Comparison of ENCODE assay signal across 1 cellular context in genomic region chr2:63840785-63841253, GRCh38.
TF ChIP-seq lines count a peak whose summit lies in the region.

No MANE protein-coding gene starts in this region.

TF ChIP-seq in K562, 482 proteins besides CTCF, POLR2A, EP300 and RAD21 (continued from another document and continues in another):
- peak; percentile 41; the same call in 1 of the 2 replicates for TF ChIP-seq CEBPZ (IDR thresholded peaks at IDR 0.05; ENCODE audit: borderline replicate concordance, low read depth, low read length)
- no peak for TF ChIP-seq ZZZ3 (IDR thresholded peaks at IDR 0.05)
- no peak for TF ChIP-seq BCL6 (CRISPR knock-in tag; IDR thresholded peaks at IDR 0.05)
- TF ChIP-seq CHD7 (IDR thresholded peaks at IDR 0.05; ENCODE audit: low read depth, low read length), result no peak
- no peak for TF ChIP-seq ZNF431 (CRISPR knock-in tag; IDR thresholded peaks at IDR 0.05)
- TF ChIP-seq FOXP1 (CRISPR knock-in tag; IDR thresholded peaks at IDR 0.05), result no peak
- no peak for TF ChIP-seq ZC3H8 (IDR thresholded peaks at IDR 0.05)
- peak; percentile 100 for TF ChIP-seq PKNOX1 (IDR thresholded peaks at IDR 0.05)
- TF ChIP-seq ZNF121 (CRISPR knock-in tag; conservative IDR thresholded peaks at IDR 0.05), result no peak
- no peak for TF ChIP-seq FOXJ2 (tag; IDR thresholded peaks at IDR 0.05)
- TF ChIP-seq ZHX1 (conservative IDR thresholded peaks at IDR 0.05; ENCODE audit: low read length), result peak; percentile 71; the same call in 1 of the 2 replicates
- peak; percentile 90 for TF ChIP-seq VEZF1 (CRISPR knock-in tag; IDR thresholded peaks at IDR 0.05)
- peak; percentile 71; the same call in 1 of the 2 replicates for TF ChIP-seq ZNF830 (CRISPR knock-in tag; IDR thresholded peaks at IDR 0.05)
- TF ChIP-seq EGR1 (conservative IDR thresholded peaks at IDR 0.05), result peak; percentile 68
- peak; percentile 51 for TF ChIP-seq RBBP5 (IDR thresholded peaks at IDR 0.05; ENCODE audit: borderline replicate concordance, insufficient read depth, low read length, poor library complexity, severe bottlenecking)
- peak; percentile 95 for TF ChIP-seq POLR2H (tag; IDR thresholded peaks at IDR 0.05; ENCODE audit: low read depth)
- TF ChIP-seq NEUROD1 (IDR thresholded peaks at IDR 0.05; ENCODE audit: borderline replicate concordance, low read depth, low read length, partially characterized antibody), result peak; percentile 96
- no peak for TF ChIP-seq GTF3C2 (IDR thresholded peaks at IDR 0.05; ENCODE audit: borderline replicate concordance, extremely low read depth, insufficient read length)
- no peak for TF ChIP-seq RREB1 (CRISPR knock-in tag; IDR thresholded peaks at IDR 0.05)
